ENCODE assay signal across 9 cellular contexts in the genomic region with DNA sequence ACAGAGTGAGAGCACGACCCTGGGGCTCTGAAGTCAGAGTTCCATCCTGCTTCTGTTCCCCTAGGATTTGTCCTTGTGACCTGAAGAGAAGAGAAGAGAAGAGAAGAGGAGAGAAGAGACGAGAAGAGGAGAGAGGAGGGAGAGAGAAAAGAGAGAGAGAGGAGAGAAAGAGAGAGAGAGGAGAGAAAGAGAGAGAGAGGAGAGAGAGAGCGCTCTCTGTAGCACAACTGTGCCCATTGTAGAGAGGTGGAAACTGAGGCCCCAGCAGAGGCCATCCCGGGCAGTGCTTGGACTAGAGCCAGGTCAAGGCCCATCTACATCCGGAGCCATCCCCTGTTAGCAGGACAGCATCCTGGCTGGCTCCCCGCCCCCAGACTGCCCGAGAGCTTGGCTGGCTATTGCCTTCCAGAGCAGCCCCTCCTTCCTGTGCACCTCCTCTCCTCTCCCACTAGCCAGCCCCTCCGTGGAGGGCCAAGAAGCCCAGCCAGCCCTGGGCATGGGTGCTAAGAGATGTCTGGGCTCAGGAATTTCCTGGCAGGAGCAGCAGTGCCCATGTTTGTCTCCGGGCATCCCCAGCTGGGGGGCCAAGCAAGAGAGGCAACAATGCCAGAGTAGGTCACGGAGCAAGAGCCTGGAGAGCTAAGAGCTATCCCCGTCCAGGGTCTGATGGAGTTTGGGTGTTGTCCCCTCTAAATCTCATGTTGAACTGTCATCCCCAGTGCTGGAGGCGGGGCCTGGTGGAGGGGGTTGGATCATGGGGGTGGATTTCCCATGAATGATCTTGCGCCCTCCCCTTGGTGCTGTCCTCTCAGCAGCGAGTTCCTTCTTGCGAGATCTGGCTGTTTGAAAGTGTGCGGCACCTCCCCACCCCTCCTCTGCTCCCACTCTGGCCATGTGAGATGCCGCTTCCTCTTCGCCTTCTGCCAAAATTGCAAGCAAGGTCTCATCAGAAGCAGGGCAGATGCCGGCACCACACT. TPM values are rescaled to one million over a fixed set of nuclear protein-coding genes. Genes with fewer than 3 reads are reported as not detected.
DNase-seq lines count a peak whose midpoint lies in the region; ATAC-seq and TF ChIP-seq lines count a peak whose summit lies in the region.
"Had no signal": no experiment of that assay in that cellular context is flagged by ENCODE, and none has a peak within 500 bp of the region (broad histone marks: within the 10 kb centered on the region; RNA-seq: fewer than 3 reads in every experiment).

No MANE protein-coding gene starts in this region.

- peaks cover 0 to 5% (median 0%) of the 10 kb centered on the region in 3 donors for H3K27me3 ChIP-seq in psoas muscle (ENCODE audit: insufficient read depth in 3 of 3, low read length in 2 of 3)

- peak overlapping the region; percentile 86 for H3K27ac Mint-ChIP-seq in activated naive CD8-positive, alpha-beta T cell

- H3K9me3 Mint-ChIP-seq in activated naive CD8-positive, alpha-beta T cell (ENCODE audit: low read depth): no peaks in the 10 kb centered on the region

- peak overlapping the region; percentile 76 for H3K4me3 Mint-ChIP-seq in activated naive CD8-positive, alpha-beta T cell

- peak; percentile 82 for DNase-seq in GM10266 (ENCODE audit: extremely low spot score)
- peak; percentile 63 for DNase-seq in stimulated activated CD4-positive, alpha-beta T cell treated with anti-CD3 and anti-CD28 coated beads, Interleukin-4, amount 100 ng/mL, for 1 hour
- no peak for DNase-seq in psoas muscle
- no peak for DNase-seq in HCEC 1CT
- no peak for DNase-seq in 8988T

- H3K27ac ChIP-seq in psoas muscle: no peak overlapping the region

- ATAC-seq in GM21360 (IDR thresholded peaks at IDR 0.05; ENCODE audit: unreplicated experiment): peak; percentile 49
- peak; percentile 63 for ATAC-seq in HG03460 (IDR thresholded peaks at IDR 0.05; ENCODE audit: unreplicated experiment)
- ATAC-seq in psoas muscle: no peak

- no peak overlapping the region for H3K4me3 ChIP-seq in psoas muscle

- no peaks in the 10 kb centered on the region for H3K36me3 ChIP-seq in psoas muscle (ENCODE audit: insufficient read depth in 1 of 2, low read depth in 1 of 2)

- intact Hi-C loops in psoas muscle (cut with DNase I): no loop called here

- H3K36me3 Mint-ChIP-seq in activated naive CD8-positive, alpha-beta T cell: no peaks in the 10 kb centered on the region

- TF ChIP-seq CTCF in GM10266 (IDR thresholded peaks at IDR 0.05; ENCODE audit: control insufficient read depth, insufficient read depth, low read depth, missing control alignments): no peak
- no peak for TF ChIP-seq CTCF in psoas muscle (IDR thresholded peaks at IDR 0.05)

- peaks cover 1% of the 10 kb centered on the region for H3K27me3 Mint-ChIP-seq in activated naive CD8-positive, alpha-beta T cell

- H3K4me1 Mint-ChIP-seq in activated naive CD8-positive, alpha-beta T cell (ENCODE audit: low read depth): peaks cover 22% of the 10 kb centered on the region

- WGBS in psoas muscle, 3 donors: 44 to 59% (median 45%) methylated on average over 18 to 19 of the region's 19 CpGs

- H3K9me3 ChIP-seq in psoas muscle: no peaks in the 10 kb centered on the region

- H3K4me1 ChIP-seq in psoas muscle: no peaks in the 10 kb centered on the region

RNA-seq across cellular contexts. Expression of gene GPR55, which starts 18.2 kb away (rescaled TPM):
- under 1 TPM in 1 of 4 donors, not detected in 3; 0.32 TPM for total RNA-seq in psoas muscle
- under 1 TPM in 2 of 3 donors, not detected in 1; 0.01 to 0.03 TPM for polyA plus RNA-seq in psoas muscle
- polyA plus RNA-seq: neural cell had no signal

RNA-seq across cellular contexts. Expression of gene SPATA3, which starts 52.7 kb away (rescaled TPM):
- not detected for total RNA-seq in psoas muscle
- not detected for polyA plus RNA-seq in psoas muscle
- polyA plus RNA-seq: neural cell had no signal

Comparison
In these comparisons a context has a peak if more than half of its experiments do, and no peak if none do; other contexts are left out.
1. DNase-seq: peak in GM10266 (single experiment) and stimulated activated CD4-positive, alpha-beta T cell treated with anti-CD3 and anti-CD28 coated beads, Interleukin-4, amount 100 ng/mL, for 1 hour (single experiment); none in psoas muscle (0 of 2), HCEC 1CT (single experiment) and 8988T (single experiment).
2. ATAC-seq: peak in GM21360 (single experiment) and HG03460 (single experiment); none in psoas muscle (0 of 4).